Comparison of ENCODE assay signal across 8 cellular contexts in genomic region chr16:19696961-19697360, GRCh38. TPM values are rescaled to one million over a fixed set of nuclear protein-coding genes. Genes with fewer than 3 reads are reported as not detected.
A peak's percentile ranks its signal among the peaks of the same experiment; 100 is the strongest.
DNase-seq lines count a peak whose midpoint lies in the region; FAIRE-seq and TF ChIP-seq lines count a peak whose summit lies in the region.
"Had no signal": no experiment of that assay in that cellular context is flagged by ENCODE, and none has a peak within 500 bp of the region (broad histone marks: within the 10 kb centered on the region; RNA-seq: fewer than 3 reads in every experiment).

No MANE protein-coding gene starts in this region.

- H3K9ac ChIP-seq in endothelial cell of umbilical vein (replicated peaks; ENCODE audit: extremely low read depth, insufficient read depth, low read length) = peak overlapping the region; percentile 30
- H3K9ac ChIP-seq in skeletal muscle satellite cell (ENCODE audit: low read depth, low read length) = peak overlapping the region; percentile 52

- CTCF ChIA-PET in endothelial cell of umbilical vein (lab: Charles Lee) = interaction anchor here (0.9 to 2.7 kb wide), 9 partner anchors 12 to 190 kb away, joined by 3 to 11 read pairs (median 5); partner anchors contain the start of gene GPRC5B
- CTCF ChIA-PET in Caco-2 (lab: Charles Lee) = no interaction called here

- no peak for TF ChIP-seq POLR2A in endothelial cell of umbilical vein (IDR thresholded peaks at IDR 0.05; ENCODE audit: low read depth, low read length)

- H3K36me3 ChIP-seq in endothelial cell of umbilical vein (ENCODE audit: control insufficient read depth in 2 of 2, extremely low read depth in 1 of 2, insufficient read depth in 2 of 2, low read length in 2 of 2) (peaks cover 6 to 14% of the 10 kb centered on the region in 2 experiments), skeletal muscle satellite cell (ENCODE audit: insufficient read depth, low read length) (peaks cover 44% of the 10 kb centered on the region), Caco-2 (ENCODE audit: control insufficient read depth, insufficient read depth, low read length) (no peaks in the 10 kb centered on the region)

- no peaks in the 10 kb centered on the region for H3K27me3 ChIP-seq in endothelial cell of umbilical vein (ENCODE audit: control insufficient read depth in 2 of 2, insufficient read depth in 2 of 2, low read length in 2 of 2)
- no peaks in the 10 kb centered on the region for H3K27me3 ChIP-seq in skeletal muscle satellite cell (ENCODE audit: control insufficient read depth, insufficient read depth, low read length)
- H3K27me3 ChIP-seq in Caco-2 (replicated peaks; ENCODE audit: control insufficient read depth, insufficient read depth, low read length) = no peaks in the 10 kb centered on the region

- in situ Hi-C loops in G401 (cut with HindIII; ENCODE audit: low sequenced_read_pairs) = no loop called here

- no peak overlapping the region for H3K27ac Mint-ChIP-seq in Caco-2 (ENCODE audit: unreplicated experiment)

- intact Hi-C loops in endothelial cell of umbilical vein (cut with micrococcal nuclease) (loop anchor here (1.0 to 10.0 kb wide), 3 partner anchors 21 to 189 kb away; partner anchors contain the start of genes IQCK and KNOP1), Caco-2 (cut with micrococcal nuclease; ENCODE audit: unreplicated experiment) (no loop called here)

- H3K36me3 Mint-ChIP-seq in Caco-2 (ENCODE audit: insufficient read depth, unreplicated experiment) = peaks cover 7% of the 10 kb centered on the region

- no peaks in the 10 kb centered on the region for H3K27me3 Mint-ChIP-seq in Caco-2 (ENCODE audit: insufficient read depth, unreplicated experiment)

- TF ChIP-seq CTCF in endothelial cell of umbilical vein (IDR thresholded peaks at IDR 0.05; ENCODE audit: extremely low read depth in 1 of 2, insufficient read depth in 1 of 2, low read depth in 1 of 2, low read length in 2 of 2) (no peak), Caco-2 (IDR thresholded peaks at IDR 0.05; ENCODE audit: insufficient read depth in 1 of 2, low read depth in 1 of 2, low read length in 1 of 2, severe bottlenecking in 1 of 2, unreplicated experiment in 1 of 2) (no peak)

- POLR2A ChIA-PET in endothelial cell of umbilical vein (lab: Charles Lee) (no interaction called here), Caco-2 (lab: Charles Lee) (no interaction called here)

- no peak overlapping the region for H3K4me3 Mint-ChIP-seq in Caco-2 (ENCODE audit: unreplicated experiment)

- peak overlapping the region; percentile 59 for H3K27ac ChIP-seq in endothelial cell of umbilical vein (ENCODE audit: insufficient read depth, low read depth, low read length)

- DNase-seq in G401 (ENCODE audit: low spot score) (peak; percentile 60), NCI-H345 (lab: John Stamatoyannopoulos, UW) (peak; percentile 90), endothelial cell of umbilical vein (ENCODE audit: low read depth, low spot score) (no peak), Caco-2 (no peak), NCI-H146 (lab: John Stamatoyannopoulos, UW) (no peak), DMS114 treated with DMSO at 0.1 percent for 48 hours (lab: John Stamatoyannopoulos, UW; ENCODE audit: unreplicated experiment) (no peak)

- BruUV-seq in endothelial cell of umbilical vein (replicated peaks; lab: Mats Ljungman, UMichigan) = no TSS peak
- BruUV-seq in Caco-2 (replicated peaks; lab: Mats Ljungman, UMichigan) = no TSS peak

- no peaks in the 10 kb centered on the region for H3K9me1 ChIP-seq in endothelial cell of umbilical vein (replicated peaks; ENCODE audit: control insufficient read depth, extremely low read depth, insufficient read depth, low read length)

- H3K4me1 Mint-ChIP-seq in Caco-2 (ENCODE audit: low read depth, unreplicated experiment) = peaks cover 15% of the 10 kb centered on the region

- H3K4me2 ChIP-seq in endothelial cell of umbilical vein (ENCODE audit: insufficient read depth, low read length) (no peak overlapping the region), skeletal muscle satellite cell (ENCODE audit: low read length) (no peak overlapping the region)

- H3K9me3 Mint-ChIP-seq in Caco-2 (ENCODE audit: unreplicated experiment) = no peaks in the 10 kb centered on the region

- H3K4me1 ChIP-seq in endothelial cell of umbilical vein (ENCODE audit: control insufficient read depth, extremely low read depth, insufficient read depth, low read length) = peaks cover 17% of the 10 kb centered on the region
- peaks cover 27% of the 10 kb centered on the region for H3K4me1 ChIP-seq in skeletal muscle satellite cell (ENCODE audit: control insufficient read depth, insufficient read depth, low read length)
- H3K4me1 ChIP-seq in Caco-2 = peaks cover 11% of the 10 kb centered on the region

- no peak for FAIRE-seq in endothelial cell of umbilical vein (lab: Jason Lieb, UNC)
- FAIRE-seq: bronchial epithelial cell had no signal

- no peaks in the 10 kb centered on the region for H4K20me1 ChIP-seq in endothelial cell of umbilical vein (replicated peaks; ENCODE audit: control insufficient read depth, extremely low read depth, insufficient read depth, low read length)

- H3K9me3 ChIP-seq in endothelial cell of umbilical vein (replicated peaks; ENCODE audit: control insufficient read depth, insufficient read depth, low read length) (no peaks in the 10 kb centered on the region), skeletal muscle satellite cell (replicated peaks; ENCODE audit: low read length) (no peaks in the 10 kb centered on the region), Caco-2 (no peaks in the 10 kb centered on the region)

- dilution Hi-C loops in endothelial cell of umbilical vein (cut with MboI; ENCODE audit: extremely low pct_ligation_motif_present, low sequenced_read_pairs) = no loop called here

- H2AFZ ChIP-seq in endothelial cell of umbilical vein (ENCODE audit: low read depth, low read length) = no peak overlapping the region

- H3K79me2 ChIP-seq in endothelial cell of umbilical vein (ENCODE audit: control insufficient read depth, insufficient read depth, low read length) = no peaks in the 10 kb centered on the region

- H3K4me3 ChIP-seq in endothelial cell of umbilical vein (replicated peaks in 1 of 3; ENCODE audit: insufficient read depth in 1 of 3, low read depth in 1 of 3, low read length in 3 of 3) (no peak overlapping the region), skeletal muscle satellite cell (ENCODE audit: low read length) (no peak overlapping the region), Caco-2 (ENCODE audit: low read depth, low read length) (no peak overlapping the region)

TF ChIP-seq in endothelial cell of umbilical vein, 7 proteins besides CTCF, POLR2A, EP300 and RAD21:
- TF ChIP-seq, protein P1, sequence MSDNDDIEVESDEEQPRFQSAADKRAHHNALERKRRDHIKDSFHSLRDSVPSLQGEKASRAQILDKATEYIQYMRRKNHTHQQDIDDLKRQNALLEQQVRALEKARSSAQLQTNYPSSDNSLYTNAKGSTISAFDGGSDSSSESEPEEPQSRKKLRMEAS (IDR thresholded peaks at IDR 0.05; ENCODE audit: insufficient read depth, insufficient read length) = no peak
- no peak for TF ChIP-seq POLR2AphosphoS5 (IDR thresholded peaks at IDR 0.05; ENCODE audit: insufficient read depth, low read depth, low read length)
- no peak for TF ChIP-seq FOS (IDR thresholded peaks at IDR 0.05; ENCODE audit: borderline replicate concordance, insufficient read depth, low read length)
- no peak for TF ChIP-seq EZH2 (IDR thresholded peaks at IDR 0.05; ENCODE audit: borderline replicate concordance, low read depth, low read length, severe bottlenecking)
- no peak for TF ChIP-seq JUN (IDR thresholded peaks at IDR 0.05; ENCODE audit: borderline replicate concordance, insufficient read depth, insufficient read length, low read depth)
- no peak for TF ChIP-seq MYC (IDR thresholded peaks at IDR 0.05; ENCODE audit: low read depth, low read length)

RNA-seq across cellular contexts. Expression of gene KNOP1, which starts 21.1 kb away (rescaled TPM):
- 12.9 and 16.8 TPM in 2 replicates for total RNA-seq in G401 (2014; rRNA removed; shearing (Covaris generic))
- total RNA-seq in endothelial cell of umbilical vein = 33.5 and 43.2 TPM in 2 replicates
- 5.1 and 6.7 TPM in 2 replicates for polyA plus RNA-seq in endothelial cell of umbilical vein
- polyA plus RNA-seq in endothelial cell of umbilical vein (2011; cell fraction: cytosol; rRNA removed) = 9.6 and 10.1 TPM in 2 replicates
- 8.4 and 11.4 TPM in 2 replicates for polyA plus RNA-seq in endothelial cell of umbilical vein (2011; cell fraction: nucleus; rRNA removed)
- polyA plus RNA-seq in endothelial cell of umbilical vein (2012) = 37.5 and 40.3 TPM in 2 replicates
- polyA minus RNA-seq in endothelial cell of umbilical vein = 12.3 and 15.8 TPM in 2 replicates
- polyA minus RNA-seq in endothelial cell of umbilical vein (2011; cell fraction: cytosol; rRNA and poly(A)+ RNA removed) = 10.2 TPM
- 12.0 and 15.4 TPM in 2 replicates for polyA minus RNA-seq in endothelial cell of umbilical vein (2011; cell fraction: nucleus; rRNA and poly(A)+ RNA removed)
- total RNA-seq in skeletal muscle satellite cell (2012; rRNA removed) = 10.3 and 14.2 TPM in 2 replicates
- 29.3 and 31.4 TPM in 2 replicates for total RNA-seq in Caco-2 (2022)

RNA-seq across cellular contexts. Expression of gene IQCK, which starts 21.1 kb away (rescaled TPM):
- total RNA-seq in G401 (2014; rRNA removed; shearing (Covaris generic)) = 5.6 and 6.6 TPM in 2 replicates
- total RNA-seq in endothelial cell of umbilical vein (13.2 and 17.2 TPM in 2 replicates), Caco-2 (2022) (1.7 and 2.0 TPM in 2 replicates)
- 13.9 and 18.1 TPM in 2 replicates for polyA plus RNA-seq in endothelial cell of umbilical vein
- 11.7 and 12.2 TPM in 2 replicates for polyA plus RNA-seq in endothelial cell of umbilical vein (2011; cell fraction: cytosol; rRNA removed)
- 18.9 and 25.5 TPM in 2 replicates for polyA plus RNA-seq in endothelial cell of umbilical vein (2011; cell fraction: nucleus; rRNA removed)
- 6.4 and 8.9 TPM in 2 replicates for polyA plus RNA-seq in endothelial cell of umbilical vein (2012)
- 14.0 and 20.9 TPM in 2 replicates for polyA minus RNA-seq in endothelial cell of umbilical vein
- 3.5 TPM for polyA minus RNA-seq in endothelial cell of umbilical vein (2011; cell fraction: cytosol; rRNA and poly(A)+ RNA removed)
- 23.5 and 24.4 TPM in 2 replicates for polyA minus RNA-seq in endothelial cell of umbilical vein (2011; cell fraction: nucleus; rRNA and poly(A)+ RNA removed)
- total RNA-seq in skeletal muscle satellite cell (2012; rRNA removed) = 8.5 and 9.4 TPM in 2 replicates

Comparison
In these comparisons a context has a peak if more than half of its experiments do, and no peak if none do; other contexts are left out.
1. DNase-seq: peak in G401 (single experiment) and NCI-H345 (single experiment); none in endothelial cell of umbilical vein (single experiment), Caco-2 (0 of 2), NCI-H146 (single experiment) and DMS114 treated with DMSO at 0.1 percent for 48 hours (single experiment).